In genomic region chr11:69292221-69292648, GRCh38 we compare ENCODE assay signal across 9 cellular contexts. TPM values are rescaled to one million over a fixed set of nuclear protein-coding genes. Genes with fewer than 3 reads are reported as not detected.
DNase-seq lines count a peak whose midpoint lies in the region; ATAC-seq and TF ChIP-seq lines count a peak whose summit lies in the region.
"Had no signal": no experiment of that assay in that cellular context is flagged by ENCODE, and none has a peak within 500 bp of the region (broad histone marks: within the 10 kb centered on the region; RNA-seq: fewer than 3 reads in every experiment).

No MANE protein-coding gene starts in this region.

- no peaks in the 10 kb centered on the region for H3K27me3 Mint-ChIP-seq in activated T-helper 2 cell treated with anti-CD3 and anti-CD28 coated beads, Interferon-gamma antibody, Interleukin-2, Interleukin-4, amounts not matched to agents 10 μg/mL and 5 μg/mL and 100 μg/mL, durations not matched to agents 14 hours and 24 hours and 36 hours (ENCODE audit: low read depth)

- peaks cover 0 to 8% (median 0%) of the 10 kb centered on the region in 11 experiments; a peak in 2 of 22 replicates for H3K27me3 ChIP-seq in BLaER1 treated with 17β-estradiol and CSF1 and Interleukin-3, amounts not matched to agents 10 nM and 100 nM
- no peaks in the 10 kb centered on the region for H3K27me3 ChIP-seq in heart left ventricle

- H3K9me3 Mint-ChIP-seq in activated T-helper 2 cell treated with anti-CD3 and anti-CD28 coated beads, Interferon-gamma antibody, Interleukin-2, Interleukin-4, amounts not matched to agents 10 μg/mL and 5 μg/mL and 100 μg/mL, durations not matched to agents 14 hours and 24 hours and 36 hours, result no peaks in the 10 kb centered on the region

- peaks cover 0 to 16% (median 0%) of the 10 kb centered on the region in 11 experiments; a peak in 3 of 22 replicates for H3K9me3 ChIP-seq in BLaER1 treated with 17β-estradiol and CSF1 and Interleukin-3, amounts not matched to agents 10 nM and 100 nM (replicated peaks in 1 of 11)
- H3K9me3 ChIP-seq in heart left ventricle, result peaks cover 0 to 5% (median 0%) of the 10 kb centered on the region in 12 donors
- H3K9me3 ChIP-seq: HAP-1 had no signal

- H3K27ac Mint-ChIP-seq in activated T-helper 2 cell treated with anti-CD3 and anti-CD28 coated beads, Interferon-gamma antibody, Interleukin-2, Interleukin-4, amounts not matched to agents 10 μg/mL and 5 μg/mL and 100 μg/mL, durations not matched to agents 14 hours and 24 hours and 36 hours, result no peak overlapping the region

- H3K4me2 ChIP-seq in BLaER1 treated with 17β-estradiol and CSF1 and Interleukin-3, amounts not matched to agents 10 nM and 100 nM, result peak overlapping the region in 6 of 11 experiments; percentile 16 to 47 (median 20); a peak in 6 of 22 replicates

- no peak overlapping the region for H3K4me3 Mint-ChIP-seq in activated T-helper 2 cell treated with anti-CD3 and anti-CD28 coated beads, Interferon-gamma antibody, Interleukin-2, Interleukin-4, amounts not matched to agents 10 μg/mL and 5 μg/mL and 100 μg/mL, durations not matched to agents 14 hours and 24 hours and 36 hours (ENCODE audit: low read depth)

- intact Hi-C loops in activated T-helper 2 cell treated with anti-CD3 and anti-CD28 coated beads, Interferon-gamma antibody, Interleukin-2, Interleukin-4, amounts not matched to agents 10 μg/mL and 5 μg/mL and 100 μg/mL, durations not matched to agents 14 hours and 24 hours and 36 hours (cut with micrococcal nuclease), result loop anchor here (2.0 kb wide), 1 partner anchor 351 kb away; no protein-coding TSS in a partner anchor
- intact Hi-C loops in heart left ventricle (cut with DNase I), result loop anchor here (2.0 to 10.0 kb wide), 9 partner anchors 123 to 351 kb away; partner anchors contain the start of gene CCND1 (in 4 of the 10)

- peaks cover 0 to 7% (median 0%) of the 10 kb centered on the region in 11 experiments; a peak in 3 of 22 replicates for H4K20me1 ChIP-seq in BLaER1 treated with 17β-estradiol and CSF1 and Interleukin-3, amounts not matched to agents 10 nM and 100 nM

- H3K9ac ChIP-seq in BLaER1 treated with 17β-estradiol and CSF1 and Interleukin-3, amounts not matched to agents 10 nM and 100 nM, result no peak overlapping the region

- H3K36me3 ChIP-seq in BLaER1 treated with 17β-estradiol and CSF1 and Interleukin-3, amounts not matched to agents 10 nM and 100 nM, result no peaks in the 10 kb centered on the region
- no peaks in the 10 kb centered on the region for H3K36me3 ChIP-seq in heart left ventricle
- H3K36me3 ChIP-seq: HAP-1 had no signal

- H3K4me3 ChIP-seq in BLaER1 treated with 17β-estradiol and CSF1 and Interleukin-3, amounts not matched to agents 10 nM and 100 nM, result no peak overlapping the region
- no peak overlapping the region for H3K4me3 ChIP-seq in heart left ventricle
- H3K4me3 ChIP-seq: HAP-1 had no signal

- 20 to 39% (median 23%) methylated on average over 5 to 8 of the region's 8 CpGs for WGBS in heart left ventricle, 4 donors

- DNase-seq in KG1 (lab: John Stamatoyannopoulos, UW), result peak; percentile 32
- DNase-seq in activated T-helper 2 cell treated with anti-CD3 and anti-CD28 coated beads, Interferon-gamma antibody, Interleukin-2, Interleukin-4, amounts not matched to agents 10 μg/mL and 5 μg/mL and 100 μg/mL, durations not matched to agents 14 hours and 24 hours and 36 hours (ENCODE audit: low spot score), result peak; percentile 29
- peak in 1 of 5 donors; percentile 77 for DNase-seq in heart left ventricle
- DNase-seq in stimulated activated CD8-positive, alpha-beta memory T cell treated with anti-CD3 and anti-CD28 coated beads, Interleukin-15, amount 100 ng/mL, for 24 hours (ENCODE audit: low read depth), result peak; percentile 33
- no peak for DNase-seq in ACHN

- no peaks in the 10 kb centered on the region for H3K36me3 Mint-ChIP-seq in activated T-helper 2 cell treated with anti-CD3 and anti-CD28 coated beads, Interferon-gamma antibody, Interleukin-2, Interleukin-4, amounts not matched to agents 10 μg/mL and 5 μg/mL and 100 μg/mL, durations not matched to agents 14 hours and 24 hours and 36 hours (ENCODE audit: low read depth)

- peaks cover 16% of the 10 kb centered on the region for H3K4me1 Mint-ChIP-seq in activated T-helper 2 cell treated with anti-CD3 and anti-CD28 coated beads, Interferon-gamma antibody, Interleukin-2, Interleukin-4, amounts not matched to agents 10 μg/mL and 5 μg/mL and 100 μg/mL, durations not matched to agents 14 hours and 24 hours and 36 hours (ENCODE audit: low read depth)

- peaks cover 37 to 57% (median 52%) of the 10 kb centered on the region in 10 experiments for H3K4me1 ChIP-seq in BLaER1 treated with 17β-estradiol and CSF1 and Interleukin-3, amounts not matched to agents 10 nM and 100 nM
- peaks cover 0 to 48% (median 14%) of the 10 kb centered on the region in 12 donors for H3K4me1 ChIP-seq in heart left ventricle
- H3K4me1 ChIP-seq: HAP-1 had no signal

- in situ Hi-C loops in ACHN (cut with HindIII; ENCODE audit: low pct_ligation_motif_present, low pct_unique_long_range_greater_than_20kb, low sequenced_read_pairs), result no loop called here

- ATAC-seq in heart left ventricle (no peak), GM21390 (IDR thresholded peaks at IDR 0.05; ENCODE audit: unreplicated experiment) (no peak), HG03460 (IDR thresholded peaks at IDR 0.05; ENCODE audit: unreplicated experiment) (no peak)

- peak overlapping the region in 1 of 11 experiments; percentile 54; a peak in 1 of 22 replicates for H3K27ac ChIP-seq in BLaER1 treated with 17β-estradiol and CSF1 and Interleukin-3, amounts not matched to agents 10 nM and 100 nM
- no peak overlapping the region for H3K27ac ChIP-seq in heart left ventricle

- TF ChIP-seq CTCF in heart left ventricle (IDR thresholded peaks at IDR 0.05), result peak; percentile 68 to 85 (median 78)

- no peak for TF ChIP-seq POLR2A in heart left ventricle (IDR thresholded peaks at IDR 0.05)

RNA-seq across cellular contexts. Expression of gene MYEOV, which starts 1.7 kb away (rescaled TPM):
- total RNA-seq in activated T-helper 2 cell treated with anti-CD3 and anti-CD28 coated beads, Interferon-gamma antibody, Interleukin-2, Interleukin-4, amounts not matched to agents 10 μg/mL and 5 μg/mL and 100 μg/mL, durations not matched to agents 14 hours and 24 hours and 36 hours, result 0.09 TPM in 1 of 2 replicates, not detected in the other
- under 1 TPM in 2 of 9 donors, not detected in 7; 0.37 to 0.88 TPM for total RNA-seq in heart left ventricle
- polyA plus RNA-seq in heart left ventricle, result under 1 TPM; 0.08 TPM
